In genomic region chr7:135923700-135924261, GRCh38 we compare ENCODE assay signal across 11 cellular contexts. TPM values are rescaled to one million over a fixed set of nuclear protein-coding genes. Genes with fewer than 3 reads are reported as not detected.
DNase-seq lines count a peak whose midpoint lies in the region; ATAC-seq and TF ChIP-seq lines count a peak whose summit lies in the region.
"Had no signal": no experiment of that assay in that cellular context is flagged by ENCODE, and none has a peak within 500 bp of the region (broad histone marks: within the 10 kb centered on the region; RNA-seq: fewer than 3 reads in every experiment).

No MANE protein-coding gene starts in this region.

- H3K27ac ChIP-seq in Panc1 (ENCODE audit: low read length) (no peak overlapping the region), epithelial cell of prostate (peak overlapping the region; percentile 41)

- in situ Hi-C loops in Panc1 (cut with HindIII; ENCODE audit: low pct_unique_long_range_greater_than_20kb, low sequenced_read_pairs): no loop called here

- peaks cover 3% of the 10 kb centered on the region for H3K36me3 ChIP-seq in Panc1 (ENCODE audit: control insufficient read depth, insufficient read depth, low read length)

- no peak for TF ChIP-seq CTCF in Panc1 (IDR thresholded peaks at IDR 0.05)
- no peak for TF ChIP-seq CTCF in progenitor cell of endocrine pancreas (IDR thresholded peaks at IDR 0.05; ENCODE audit: unreplicated experiment)

- BruUV-seq in Panc1 (replicated peaks; lab: Mats Ljungman, UMichigan): no TSS peak

- no peaks in the 10 kb centered on the region for H3K9me3 Mint-ChIP-seq in progenitor cell of endocrine pancreas (ENCODE audit: low read depth)

- peak overlapping the region; percentile 7 for H3K4me3 Mint-ChIP-seq in progenitor cell of endocrine pancreas (ENCODE audit: low read depth)
- H3K4me3 Mint-ChIP-seq: activated naive CD8-positive, alpha-beta T cell had no signal

- H3K9me3 ChIP-seq in Panc1 (ENCODE audit: control insufficient read depth, insufficient read depth, low read depth, low read length): no peaks in the 10 kb centered on the region

- DNase-seq in GM04504 (ENCODE audit: low read depth) (peak; percentile 88), Panc1 (ENCODE audit: low read depth, low spot score) (peak; percentile 85), epithelial cell of prostate (ENCODE audit: low read depth, low spot score) (peak; percentile 88), progenitor cell of endocrine pancreas (ENCODE audit: low spot score, unreplicated experiment) (no peak), anterior cingulate cortex (lab: John Stamatoyannopoulos, UW) (no peak)
- DNase-seq: NCI-H146 had no signal

- no peaks in the 10 kb centered on the region for H3K27me3 ChIP-seq in Panc1 (ENCODE audit: control insufficient read depth, insufficient read depth, low read length)

- H3K4me1 ChIP-seq in Panc1 (ENCODE audit: control insufficient read depth, insufficient read depth, low read length): no peaks in the 10 kb centered on the region; the same call in 1 of the 2 replicates

- ATAC-seq in Panc1 (peak; percentile 81), GM19324 (IDR thresholded peaks at IDR 0.05; ENCODE audit: low FRiP score, unreplicated experiment) (no peak), GM21576 (IDR thresholded peaks at IDR 0.05; ENCODE audit: unreplicated experiment) (no peak), GM18502 (IDR thresholded peaks at IDR 0.05; ENCODE audit: poor library complexity, unreplicated experiment) (no peak)

- H3K27me3 Mint-ChIP-seq in progenitor cell of endocrine pancreas: no peaks in the 10 kb centered on the region
- H3K27me3 Mint-ChIP-seq: activated naive CD8-positive, alpha-beta T cell had no signal

- peaks cover 10% of the 10 kb centered on the region for H3K36me3 Mint-ChIP-seq in progenitor cell of endocrine pancreas (ENCODE audit: insufficient read depth)

- intact Hi-C loops in Panc1 (cut with micrococcal nuclease; ENCODE audit: unreplicated experiment): no loop called here

- H3K4me3 ChIP-seq in Panc1 (ENCODE audit: low read depth in 2 of 2, low read length in 2 of 2): no peak overlapping the region
- H3K4me3 ChIP-seq: smooth muscle cell had no signal

- peak overlapping the region; percentile 50 for H3K27ac Mint-ChIP-seq in progenitor cell of endocrine pancreas
- H3K27ac Mint-ChIP-seq: activated naive CD8-positive, alpha-beta T cell had no signal

- POLR2A ChIA-PET in Panc1 (lab: Charles Lee): interaction anchor here (0.6 to 0.7 kb wide), 2 partner anchors 12 to 14 kb away, joined by 4 to 6 read pairs; no protein-coding TSS in a partner anchor

- peaks cover 23% of the 10 kb centered on the region for H3K4me1 Mint-ChIP-seq in progenitor cell of endocrine pancreas (ENCODE audit: low read depth)

- CTCF ChIA-PET in Panc1 (lab: Charles Lee): interaction anchor here (0.6 kb wide), 1 partner anchor 16 kb away, joined by 5 read pairs; no protein-coding TSS in a partner anchor

RNA-seq across cellular contexts. Expression of gene MTPN, which starts 53.4 kb away (rescaled TPM):
- total RNA-seq in Panc1 (2021; ENCODE audit: unreplicated experiment) (177 TPM), progenitor cell of endocrine pancreas (87.8 and 91.6 TPM in 2 replicates)
- 103 TPM for polyA plus RNA-seq in Panc1 (2012; ENCODE audit: insufficient read length)

Comparison
In these comparisons a context has a peak if more than half of its experiments do, and no peak if none do; other contexts are left out.
1. DNase-seq: peak in GM04504 (single experiment), Panc1 (single experiment) and epithelial cell of prostate (single experiment); none in progenitor cell of endocrine pancreas (single experiment) and anterior cingulate cortex (0 of 58).